ENCODE assay signal across 23 cellular contexts in genomic region chr2:221176666-221177065, GRCh38.
"Had no signal": no experiment of that assay in that cellular context is flagged by ENCODE, and none has a peak within 500 bp of the region (broad histone marks: within the 10 kb centered on the region; RNA-seq: fewer than 3 reads in every experiment).

No MANE protein-coding gene starts in this region.

- DNase-seq: activated CD4-positive, alpha-beta T cell treated with anti-CD3 and anti-CD28 coated beads, Interleukin-2, amount 50 U/mL, for 1 hour; activated CD4-positive, CD25-positive, alpha-beta regulatory T cell treated with anti-CD3 and anti-CD28 coated beads, Interleukin-2, amount 50 U/mL, for 72 hours; activated CD8-positive, alpha-beta memory T cell treated with anti-CD3 and anti-CD28 coated beads, Interleukin-2, amount 50 U/mL, for 4 hours; activated effector memory CD4-positive, alpha-beta T cell treated with Interleukin-2 at 50 U/mL for 16 hours; activated naive CD4-positive, alpha-beta T cell treated with anti-CD3 and anti-CD28 coated beads, Interleukin-2, amount 10 ng/mL, durations not matched to agents 7 days and 5 days; activated naive CD8-positive, alpha-beta T cell treated with anti-CD3 and anti-CD28 coated beads, Interleukin-2, amount 50 U/mL, for 24 hours; activated T-cell treated with anti-CD3 and anti-CD28 coated beads, Interleukin-2, amount 50 U/mL, for 4 hours; anterior cingulate cortex; erythroblast; foreskin melanocyte; glutamatergic neuron; hippocampal formation; islet precursor cell; left colon; lower lobe of right lung; sigmoid colon; stimulated activated CD4-positive, alpha-beta T cell treated with anti-CD3 and anti-CD28 coated beads, Interleukin-4, amount 100 ng/mL, for 24 hours; upper lobe of right lung had no signal

- ATAC-seq: activated naive CD8-positive, alpha-beta T cell treated with anti-CD3 and anti-CD28 coated beads, Interleukin-2, amount 50 U/mL, for 24 hours; activated T-cell treated with anti-CD3 and anti-CD28 coated beads, Interleukin-2, amount 50 U/mL, for 4 hours; left colon; lower lobe of right lung; natural killer cell treated with Interleukin-12 subunit alpha and Interleukin-12 subunit beta and Interleukin-15 and Interleukin-18, amount 100 ng/mL, for 72 hours; stimulated activated memory B cell treated with anti-CD40 and anti-IgM and Interleukin-4, amounts not matched to agents 10 μg/mL and 1 μg/mL and 100 μg/mL, for 72 hours; upper lobe of right lung had no signal

- H3K4me1 Mint-ChIP-seq: activated naive CD4-positive, alpha-beta T cell treated with anti-CD3 and anti-CD28 coated beads, Interleukin-2, amount 10 ng/mL, durations not matched to agents 7 days and 5 days; activated naive CD8-positive, alpha-beta T cell treated with anti-CD3 and anti-CD28 coated beads, Interleukin-2, amount 50 U/mL, for 24 hours; brain; stimulated activated memory B cell treated with anti-CD40 and anti-IgM and Interleukin-4, amounts not matched to agents 10 μg/mL and 1 μg/mL and 100 μg/mL, for 72 hours had no signal

- H3K27ac Mint-ChIP-seq: activated naive CD4-positive, alpha-beta T cell treated with anti-CD3 and anti-CD28 coated beads, Interleukin-2, amount 10 ng/mL, durations not matched to agents 7 days and 5 days; activated naive CD8-positive, alpha-beta T cell treated with anti-CD3 and anti-CD28 coated beads, Interleukin-2, amount 50 U/mL, for 24 hours; natural killer cell treated with Interleukin-12 subunit alpha and Interleukin-12 subunit beta and Interleukin-15 and Interleukin-18, amount 100 ng/mL, for 72 hours; stimulated activated memory B cell treated with anti-CD40 and anti-IgM and Interleukin-4, amounts not matched to agents 10 μg/mL and 1 μg/mL and 100 μg/mL, for 72 hours had no signal

- H3K27me3 Mint-ChIP-seq: activated naive CD4-positive, alpha-beta T cell treated with anti-CD3 and anti-CD28 coated beads, Interleukin-2, amount 10 ng/mL, durations not matched to agents 7 days and 5 days; stimulated activated memory B cell treated with anti-CD40 and anti-IgM and Interleukin-4, amounts not matched to agents 10 μg/mL and 1 μg/mL and 100 μg/mL, for 72 hours had no signal

- H3K27me3 ChIP-seq: sigmoid colon, upper lobe of right lung had no signal

- H3K4me1 ChIP-seq: lower lobe of right lung, parathyroid adenoma, sigmoid colon, upper lobe of right lung had no signal

- H3K9me3 ChIP-seq: lower lobe of right lung, upper lobe of right lung had no signal

- H3K27ac ChIP-seq: coronary artery, lower lobe of right lung, parathyroid adenoma, sigmoid colon, upper lobe of right lung had no signal

- H3K9me3 Mint-ChIP-seq: activated naive CD4-positive, alpha-beta T cell treated with anti-CD3 and anti-CD28 coated beads, Interleukin-2, amount 10 ng/mL, durations not matched to agents 7 days and 5 days; activated naive CD8-positive, alpha-beta T cell treated with anti-CD3 and anti-CD28 coated beads, Interleukin-2, amount 50 U/mL, for 24 hours; activated T-cell treated with anti-CD3 and anti-CD28 coated beads, Interleukin-2, amount 50 U/mL, for 4 hours; natural killer cell treated with Interleukin-12 subunit alpha and Interleukin-12 subunit beta and Interleukin-15 and Interleukin-18, amount 100 ng/mL, for 72 hours had no signal

- H3K36me3 Mint-ChIP-seq: activated naive CD4-positive, alpha-beta T cell treated with anti-CD3 and anti-CD28 coated beads, Interleukin-2, amount 10 ng/mL, durations not matched to agents 7 days and 5 days; brain; natural killer cell treated with Interleukin-12 subunit alpha and Interleukin-12 subunit beta and Interleukin-15 and Interleukin-18, amount 100 ng/mL, for 72 hours; stimulated activated memory B cell treated with anti-CD40 and anti-IgM and Interleukin-4, amounts not matched to agents 10 μg/mL and 1 μg/mL and 100 μg/mL, for 72 hours had no signal

- H3K4me3 Mint-ChIP-seq: activated naive CD4-positive, alpha-beta T cell treated with anti-CD3 and anti-CD28 coated beads, Interleukin-2, amount 10 ng/mL, durations not matched to agents 7 days and 5 days; activated naive CD8-positive, alpha-beta T cell treated with anti-CD3 and anti-CD28 coated beads, Interleukin-2, amount 50 U/mL, for 24 hours; activated T-cell treated with anti-CD3 and anti-CD28 coated beads, Interleukin-2, amount 50 U/mL, for 4 hours; brain; natural killer cell treated with Interleukin-12 subunit alpha and Interleukin-12 subunit beta and Interleukin-15 and Interleukin-18, amount 100 ng/mL, for 72 hours; stimulated activated memory B cell treated with anti-CD40 and anti-IgM and Interleukin-4, amounts not matched to agents 10 μg/mL and 1 μg/mL and 100 μg/mL, for 72 hours had no signal

- H3K36me3 ChIP-seq: lower lobe of right lung, sigmoid colon, upper lobe of right lung had no signal

- H3K4me3 ChIP-seq: coronary artery, lower lobe of right lung, sigmoid colon, upper lobe of right lung had no signal
